Comparison of ENCODE assay signal across 7 cellular contexts in genomic region chr12:49288412-49288853, GRCh38. TPM values are rescaled to one million over a fixed set of nuclear protein-coding genes. Genes with fewer than 3 reads are reported as not detected.
A peak's percentile ranks its signal among the peaks of the same experiment; 100 is the strongest.
DNase-seq lines count a peak whose midpoint lies in the region; ATAC-seq, FAIRE-seq and TF ChIP-seq lines count a peak whose summit lies in the region.

No MANE protein-coding gene starts in this region.

- POLR2A ChIA-PET in HepG2 (lab: Yijun Ruan, JAX): interaction anchor here (1.2 to 1.4 kb wide), 2 partner anchors 23 to 34 kb away, joined by 3 to 4 read pairs; partner anchors contain the start of gene TROAP

- no peaks in the 10 kb centered on the region for H3K9me3 Mint-ChIP-seq in central memory CD8-positive, alpha-beta T cell

- H3K4me1 Mint-ChIP-seq in central memory CD8-positive, alpha-beta T cell: no peaks in the 10 kb centered on the region

- H3K9ac ChIP-seq in Loucy (ENCODE audit: low read depth, low read length, poor library complexity, severe bottlenecking) (no peak overlapping the region), HepG2 (ENCODE audit: insufficient read depth, low read depth, low read length) (no peak overlapping the region)

- H3K36me3 ChIP-seq in Loucy (ENCODE audit: insufficient read depth, low read length) (no peaks in the 10 kb centered on the region), HepG2 (replicated peaks in 1 of 2; ENCODE audit: control insufficient read depth in 1 of 2, insufficient read depth in 2 of 2, low read length in 2 of 2) (no peaks in the 10 kb centered on the region)

- FAIRE-seq in HepG2 (lab: Jason Lieb, UNC): peak; percentile 87

- TF ChIP-seq POLR2A in HepG2 (IDR thresholded peaks at IDR 0.05; ENCODE audit: insufficient read depth in 1 of 2, low read depth in 2 of 2, low read length in 2 of 2): no peak

- CTCF ChIA-PET in HepG2 (lab: Yijun Ruan, JAX; ENCODE audit: low intra/inter-chr PET ratio, low total read pairs): interaction anchor here (1.2 to 2.6 kb wide), 5 partner anchors 8 to 59 kb away, joined by 3 to 16 read pairs (median 4); partner anchors contain the start of gene C1QL4

- in situ Hi-C loops in HepG2 (cut with HindIII; ENCODE audit: extremely low pct_ligation_motif_present, low pct_unique_long_range_greater_than_20kb): loop anchor here (10.0 kb wide), 1 partner anchor 56 kb away; the partner anchor contains the start of gene DNAJC22

- WGBS in HepG2 (ENCODE audit: low lambda C conversion rate): 4% methylated on average over 11 of the region's 11 CpGs

- no peak overlapping the region for H3K4me3 Mint-ChIP-seq in central memory CD8-positive, alpha-beta T cell

- H3K9me2 ChIP-seq in Loucy (replicated peaks; ENCODE audit: low read depth, low read length): no peaks in the 10 kb centered on the region

- H4K20me1 ChIP-seq in Loucy (ENCODE audit: insufficient read depth, low read length, poor library complexity, severe bottlenecking) (no peaks in the 10 kb centered on the region), HepG2 (ENCODE audit: insufficient read depth, low read length) (no peaks in the 10 kb centered on the region)

- H3K79me2 ChIP-seq in Loucy (ENCODE audit: insufficient read depth, low read length) (no peaks in the 10 kb centered on the region), HepG2 (ENCODE audit: insufficient read depth, low read length) (no peaks in the 10 kb centered on the region)

- H3K27me3 ChIP-seq in Loucy (ENCODE audit: insufficient read depth, low read length, poor library complexity, severe bottlenecking): no peaks in the 10 kb centered on the region
- peaks cover 1 to 48% of the 10 kb centered on the region in 2 experiments for H3K27me3 ChIP-seq in HepG2 (ENCODE audit: control insufficient read depth in 1 of 2, insufficient read depth in 2 of 2, low read length in 2 of 2)

- H2AFZ ChIP-seq in Loucy (ENCODE audit: low read length) (no peak overlapping the region), HepG2 (ENCODE audit: low read length) (no peak overlapping the region)

- H3K4me3 ChIP-seq in Loucy (ENCODE audit: low read length, poor library complexity, severe bottlenecking) (no peak overlapping the region), HepG2 (replicated peaks in 1 of 3; ENCODE audit: insufficient read depth in 1 of 3, low read depth in 2 of 3, low read length in 3 of 3) (no peak overlapping the region)

- TF ChIP-seq CTCF in Loucy (conservative IDR thresholded peaks at IDR 0.05; ENCODE audit: low read length): peak; percentile 97
- peak; percentile 84 for TF ChIP-seq CTCF in HepG2 (CRISPR knock-in tag; IDR thresholded peaks at IDR 0.05)

- TF ChIP-seq RAD21 in HepG2 (CRISPR knock-in tag; IDR thresholded peaks at IDR 0.05): peak; percentile 55; the same call in 1 of the 2 replicates

- DNase-seq in GM04503 (ENCODE audit: low read depth) (peak; percentile 11), HepG2 (ENCODE audit: low spot score) (peak; percentile 34)
- DNase-seq in activated CD4-positive, alpha-beta T cell treated with anti-CD3 and anti-CD28 coated beads for 1 hour: peak; percentile 48
- DNase-seq in central memory CD8-positive, alpha-beta T cell (ENCODE audit: low spot score in 2 of 2): peak; percentile 62 to 69
- DNase-seq in stimulated activated CD8-positive, alpha-beta memory T cell treated with anti-CD3 and anti-CD28 coated beads, Interleukin-12 subunit alpha, Interleukin-12 subunit beta, amount 100 ng/mL, for 4 hours (ENCODE audit: low read depth): peak; percentile 36

- intact Hi-C loops in HepG2 (cut with micrococcal nuclease; ENCODE audit: unreplicated experiment): loop anchor here (2.0 kb wide), 2 partner anchors 54 to 226 kb away; no protein-coding TSS in a partner anchor

- TF ChIP-seq EP300 in HepG2 (IDR thresholded peaks at IDR 0.05; ENCODE audit: low read depth in 2 of 2, low read length in 2 of 2) (no peak), HepG2 (CRISPR knock-in tag; IDR thresholded peaks at IDR 0.05; ENCODE audit: borderline replicate concordance) (no peak)

- peaks cover 70% of the 10 kb centered on the region for H3K27me3 Mint-ChIP-seq in central memory CD8-positive, alpha-beta T cell

- BruUV-seq in HepG2 (replicated peaks; lab: Mats Ljungman, UMichigan): no TSS peak

- H3F3A ChIP-seq in Loucy (ENCODE audit: low read depth): no peaks in the 10 kb centered on the region

- H3K4me1 ChIP-seq in Loucy (ENCODE audit: insufficient read depth, low read length, poor library complexity, severe bottlenecking) (no peaks in the 10 kb centered on the region), HepG2 (ENCODE audit: insufficient read depth, low read length) (peaks cover 24% of the 10 kb centered on the region)

- H3K36me3 Mint-ChIP-seq in central memory CD8-positive, alpha-beta T cell (ENCODE audit: insufficient read depth): peaks cover 3% of the 10 kb centered on the region

- ATAC-seq in central memory CD8-positive, alpha-beta T cell (replicated peaks; ENCODE audit: extremely low read depth, poor library complexity, severe bottlenecking): no peak
- ATAC-seq in HepG2 (peak; percentile 25; the same call in 1 of the 3 replicates), GM19463 (IDR thresholded peaks at IDR 0.05; ENCODE audit: unreplicated experiment) (no peak)

- no peak overlapping the region for H3K27ac ChIP-seq in HepG2 (ENCODE audit: extremely low read length, insufficient read depth, low read length)

- H3K9me3 ChIP-seq in Loucy (ENCODE audit: insufficient read depth, low read depth, low read length) (no peaks in the 10 kb centered on the region), HepG2 (ENCODE audit: low read length) (no peaks in the 10 kb centered on the region)

- H3K4me2 ChIP-seq in Loucy (ENCODE audit: low read depth, low read length, poor library complexity, severe bottlenecking) (no peak overlapping the region), HepG2 (ENCODE audit: low read depth, low read length) (no peak overlapping the region)

- H3K27ac Mint-ChIP-seq in central memory CD8-positive, alpha-beta T cell (ENCODE audit: low read depth): no peak overlapping the region

RNA-seq across cellular contexts. Expression of gene PRPH, which starts 6.5 kb away (rescaled TPM):
- not detected in 2 replicates for total RNA-seq in HepG2 (2016; rRNA removed; fragmentation: Illumina TruSeq; extraction: Trizol)
- total RNA-seq in HepG2 (2016; cell fraction: cytosol; rRNA removed; fragmentation: Illumina TruSeq; extraction: Trizol; ENCODE audit: low read depth): not detected in 2 replicates
- total RNA-seq in HepG2 (2016; cell fraction: insoluble cytoplasmic fraction; rRNA removed; fragmentation: Illumina TruSeq; extraction: Trizol): not detected in 2 replicates
- not detected in 2 replicates for total RNA-seq in HepG2 (2016; cell fraction: membrane; rRNA removed; fragmentation: Illumina TruSeq; extraction: Trizol)
- total RNA-seq in HepG2 (2016; cell fraction: nucleus; rRNA removed; fragmentation: Illumina TruSeq; extraction: Trizol): not detected in 2 replicates
- 0.12 and 0.51 TPM in 2 replicates for polyA plus RNA-seq in HepG2 (2011; rRNA removed)
- polyA plus RNA-seq in HepG2 (2011; cell fraction: cytosol; rRNA removed): 0.44 and 0.54 TPM in 2 replicates
- polyA plus RNA-seq in HepG2 (2011; cell fraction: nucleus; rRNA removed): 0.16 and 0.35 TPM in 2 replicates
- polyA plus RNA-seq in HepG2 (2012): 0.36 TPM in 1 of 2 replicates, not detected in the other
- polyA plus RNA-seq in HepG2 (2016; cell fraction: cytosol; fragmentation: Illumina TruSeq; extraction: Trizol; ENCODE audit: low read depth): not detected in 2 replicates
- not detected in 2 replicates for polyA plus RNA-seq in HepG2 (2016; cell fraction: insoluble cytoplasmic fraction; fragmentation: Illumina TruSeq; extraction: Trizol; ENCODE audit: low read depth)
- polyA plus RNA-seq in HepG2 (2016; cell fraction: membrane; fragmentation: Illumina TruSeq; extraction: Trizol; ENCODE audit: low read depth): 0.17 TPM in 1 of 2 replicates, not detected in the other
- polyA plus RNA-seq in HepG2 (2016; cell fraction: nucleus; fragmentation: Illumina TruSeq; extraction: Trizol; ENCODE audit: insufficient read depth, low read depth): not detected in 2 replicates
- 0.08 and 0.51 TPM in 2 replicates for polyA minus RNA-seq in HepG2 (2011; rRNA and poly(A)+ RNA removed; ENCODE audit: low replicate concordance)
- polyA minus RNA-seq in HepG2 (2011; cell fraction: cytosol; rRNA and poly(A)+ RNA removed): not detected in 2 replicates
- polyA minus RNA-seq in HepG2 (2011; cell fraction: nucleus; rRNA and poly(A)+ RNA removed): not detected in 2 replicates

RNA-seq across cellular contexts. Expression of gene TUBA1C, which starts 23.6 kb away (rescaled TPM):
- 693 and 807 TPM in 2 replicates for total RNA-seq in HepG2 (2016; rRNA removed; fragmentation: Illumina TruSeq; extraction: Trizol)
- 65.5 and 78.7 TPM in 2 replicates for total RNA-seq in HepG2 (2016; cell fraction: cytosol; rRNA removed; fragmentation: Illumina TruSeq; extraction: Trizol; ENCODE audit: low read depth)
- 710 and 734 TPM in 2 replicates for total RNA-seq in HepG2 (2016; cell fraction: insoluble cytoplasmic fraction; rRNA removed; fragmentation: Illumina TruSeq; extraction: Trizol)
- total RNA-seq in HepG2 (2016; cell fraction: membrane; rRNA removed; fragmentation: Illumina TruSeq; extraction: Trizol): 176 and 201 TPM in 2 replicates
- total RNA-seq in HepG2 (2016; cell fraction: nucleus; rRNA removed; fragmentation: Illumina TruSeq; extraction: Trizol): 210 and 226 TPM in 2 replicates
- 924 and 1,075 TPM in 2 replicates for polyA plus RNA-seq in HepG2 (2011; rRNA removed)
- polyA plus RNA-seq in HepG2 (2011; cell fraction: cytosol; rRNA removed): 1,098 and 1,321 TPM in 2 replicates
- polyA plus RNA-seq in HepG2 (2011; cell fraction: nucleus; rRNA removed): 307 and 395 TPM in 2 replicates
- 285 and 347 TPM in 2 replicates for polyA plus RNA-seq in HepG2 (2012)
- polyA plus RNA-seq in HepG2 (2016; cell fraction: cytosol; fragmentation: Illumina TruSeq; extraction: Trizol; ENCODE audit: low read depth): 102 and 118 TPM in 2 replicates
- 1,000 and 1,082 TPM in 2 replicates for polyA plus RNA-seq in HepG2 (2016; cell fraction: insoluble cytoplasmic fraction; fragmentation: Illumina TruSeq; extraction: Trizol; ENCODE audit: low read depth)
- 180 and 223 TPM in 2 replicates for polyA plus RNA-seq in HepG2 (2016; cell fraction: membrane; fragmentation: Illumina TruSeq; extraction: Trizol; ENCODE audit: low read depth)
- polyA plus RNA-seq in HepG2 (2016; cell fraction: nucleus; fragmentation: Illumina TruSeq; extraction: Trizol; ENCODE audit: insufficient read depth, low read depth): 338 and 346 TPM in 2 replicates
- 2,204 and 5,291 TPM in 2 replicates for polyA minus RNA-seq in HepG2 (2011; rRNA and poly(A)+ RNA removed; ENCODE audit: low replicate concordance)
- 286 and 294 TPM in 2 replicates for polyA minus RNA-seq in HepG2 (2011; cell fraction: cytosol; rRNA and poly(A)+ RNA removed)
- polyA minus RNA-seq in HepG2 (2011; cell fraction: nucleus; rRNA and poly(A)+ RNA removed): 113 and 150 TPM in 2 replicates

RNA-seq across cellular contexts. Expression of gene TROAP, which starts 34.6 kb away (rescaled TPM):
- 27.0 and 30.9 TPM in 2 replicates for total RNA-seq in HepG2 (2016; rRNA removed; fragmentation: Illumina TruSeq; extraction: Trizol)
- total RNA-seq in HepG2 (2016; cell fraction: cytosol; rRNA removed; fragmentation: Illumina TruSeq; extraction: Trizol; ENCODE audit: low read depth): 39.0 and 40.8 TPM in 2 replicates
- total RNA-seq in HepG2 (2016; cell fraction: insoluble cytoplasmic fraction; rRNA removed; fragmentation: Illumina TruSeq; extraction: Trizol): 23.8 and 32.4 TPM in 2 replicates
- total RNA-seq in HepG2 (2016; cell fraction: membrane; rRNA removed; fragmentation: Illumina TruSeq; extraction: Trizol): 29.7 and 31.6 TPM in 2 replicates
- total RNA-seq in HepG2 (2016; cell fraction: nucleus; rRNA removed; fragmentation: Illumina TruSeq; extraction: Trizol): 29.6 and 32.8 TPM in 2 replicates
- 14.8 and 22.5 TPM in 2 replicates for polyA plus RNA-seq in HepG2 (2011; rRNA removed)
- polyA plus RNA-seq in HepG2 (2011; cell fraction: cytosol; rRNA removed): 5.9 and 12.4 TPM in 2 replicates
- polyA plus RNA-seq in HepG2 (2011; cell fraction: nucleus; rRNA removed): 41.8 and 61.6 TPM in 2 replicates
- 10.3 and 16.7 TPM in 2 replicates for polyA plus RNA-seq in HepG2 (2012)
- 31.5 and 36.5 TPM in 2 replicates for polyA plus RNA-seq in HepG2 (2016; cell fraction: cytosol; fragmentation: Illumina TruSeq; extraction: Trizol; ENCODE audit: low read depth)
- polyA plus RNA-seq in HepG2 (2016; cell fraction: insoluble cytoplasmic fraction; fragmentation: Illumina TruSeq; extraction: Trizol; ENCODE audit: low read depth): 34.0 and 36.9 TPM in 2 replicates
- polyA plus RNA-seq in HepG2 (2016; cell fraction: membrane; fragmentation: Illumina TruSeq; extraction: Trizol; ENCODE audit: low read depth): 22.9 and 31.7 TPM in 2 replicates
- polyA plus RNA-seq in HepG2 (2016; cell fraction: nucleus; fragmentation: Illumina TruSeq; extraction: Trizol; ENCODE audit: insufficient read depth, low read depth): 91.9 and 95.0 TPM in 2 replicates
- 20.0 and 123 TPM in 2 replicates for polyA minus RNA-seq in HepG2 (2011; rRNA and poly(A)+ RNA removed; ENCODE audit: low replicate concordance)
- 6.9 and 7.2 TPM in 2 replicates for polyA minus RNA-seq in HepG2 (2011; cell fraction: cytosol; rRNA and poly(A)+ RNA removed)
- 28.0 and 47.6 TPM in 2 replicates for polyA minus RNA-seq in HepG2 (2011; cell fraction: nucleus; rRNA and poly(A)+ RNA removed)

RNA-seq across cellular contexts. Expression of gene C1QL4, which starts 48.6 kb away (rescaled TPM):
- not detected in 2 replicates for total RNA-seq in HepG2 (2016; rRNA removed; fragmentation: Illumina TruSeq; extraction: Trizol)
- total RNA-seq in HepG2 (2016; cell fraction: cytosol; rRNA removed; fragmentation: Illumina TruSeq; extraction: Trizol; ENCODE audit: low read depth): not detected in 2 replicates
- not detected in 2 replicates for total RNA-seq in HepG2 (2016; cell fraction: insoluble cytoplasmic fraction; rRNA removed; fragmentation: Illumina TruSeq; extraction: Trizol)
- not detected in 2 replicates for total RNA-seq in HepG2 (2016; cell fraction: membrane; rRNA removed; fragmentation: Illumina TruSeq; extraction: Trizol)
- not detected in 2 replicates for total RNA-seq in HepG2 (2016; cell fraction: nucleus; rRNA removed; fragmentation: Illumina TruSeq; extraction: Trizol)
- 0.03 TPM in 2 replicates for polyA plus RNA-seq in HepG2 (2011; rRNA removed)
- polyA plus RNA-seq in HepG2 (2011; cell fraction: cytosol; rRNA removed): 0.06 and 0.08 TPM in 2 replicates
- 0.07 TPM in 1 of 2 replicates, not detected in the other for polyA plus RNA-seq in HepG2 (2011; cell fraction: nucleus; rRNA removed)
- 0.07 and 0.12 TPM in 2 replicates for polyA plus RNA-seq in HepG2 (2012)
- polyA plus RNA-seq in HepG2 (2016; cell fraction: cytosol; fragmentation: Illumina TruSeq; extraction: Trizol; ENCODE audit: low read depth): not detected in 2 replicates
- not detected in 2 replicates for polyA plus RNA-seq in HepG2 (2016; cell fraction: insoluble cytoplasmic fraction; fragmentation: Illumina TruSeq; extraction: Trizol; ENCODE audit: low read depth)
- polyA plus RNA-seq in HepG2 (2016; cell fraction: membrane; fragmentation: Illumina TruSeq; extraction: Trizol; ENCODE audit: low read depth): not detected in 2 replicates
- not detected in 2 replicates for polyA plus RNA-seq in HepG2 (2016; cell fraction: nucleus; fragmentation: Illumina TruSeq; extraction: Trizol; ENCODE audit: insufficient read depth, low read depth)
- polyA minus RNA-seq in HepG2 (2011; rRNA and poly(A)+ RNA removed; ENCODE audit: low replicate concordance): 0.09 TPM in 1 of 2 replicates, not detected in the other
- polyA minus RNA-seq in HepG2 (2011; cell fraction: cytosol; rRNA and poly(A)+ RNA removed): not detected in 2 replicates
- polyA minus RNA-seq in HepG2 (2011; cell fraction: nucleus; rRNA and poly(A)+ RNA removed): not detected in 2 replicates

RNA-seq across cellular contexts. Expression of gene DNAJC22, which starts 58.3 kb away (rescaled TPM):
- 23.0 and 31.7 TPM in 2 replicates for total RNA-seq in HepG2 (2016; rRNA removed; fragmentation: Illumina TruSeq; extraction: Trizol)
- 8.6 and 10.6 TPM in 2 replicates for total RNA-seq in HepG2 (2016; cell fraction: cytosol; rRNA removed; fragmentation: Illumina TruSeq; extraction: Trizol; ENCODE audit: low read depth)
- 28.2 and 31.3 TPM in 2 replicates for total RNA-seq in HepG2 (2016; cell fraction: insoluble cytoplasmic fraction; rRNA removed; fragmentation: Illumina TruSeq; extraction: Trizol)
- 31.0 and 32.2 TPM in 2 replicates for total RNA-seq in HepG2 (2016; cell fraction: membrane; rRNA removed; fragmentation: Illumina TruSeq; extraction: Trizol)
- total RNA-seq in HepG2 (2016; cell fraction: nucleus; rRNA removed; fragmentation: Illumina TruSeq; extraction: Trizol): 18.7 and 28.7 TPM in 2 replicates
- polyA plus RNA-seq in HepG2 (2011; rRNA removed): 25.2 and 25.3 TPM in 2 replicates
- 21.8 and 23.4 TPM in 2 replicates for polyA plus RNA-seq in HepG2 (2011; cell fraction: cytosol; rRNA removed)
- polyA plus RNA-seq in HepG2 (2011; cell fraction: nucleus; rRNA removed): 17.7 and 19.2 TPM in 2 replicates
- polyA plus RNA-seq in HepG2 (2012): 12.3 and 19.2 TPM in 2 replicates
- polyA plus RNA-seq in HepG2 (2016; cell fraction: cytosol; fragmentation: Illumina TruSeq; extraction: Trizol; ENCODE audit: low read depth): 8.0 and 8.6 TPM in 2 replicates
- polyA plus RNA-seq in HepG2 (2016; cell fraction: insoluble cytoplasmic fraction; fragmentation: Illumina TruSeq; extraction: Trizol; ENCODE audit: low read depth): 23.5 TPM in 2 replicates
- polyA plus RNA-seq in HepG2 (2016; cell fraction: membrane; fragmentation: Illumina TruSeq; extraction: Trizol; ENCODE audit: low read depth): 19.8 and 20.5 TPM in 2 replicates
- 33.4 and 37.4 TPM in 2 replicates for polyA plus RNA-seq in HepG2 (2016; cell fraction: nucleus; fragmentation: Illumina TruSeq; extraction: Trizol; ENCODE audit: insufficient read depth, low read depth)
- polyA minus RNA-seq in HepG2 (2011; rRNA and poly(A)+ RNA removed; ENCODE audit: low replicate concordance): 5.2 and 42.6 TPM in 2 replicates
- polyA minus RNA-seq in HepG2 (2011; cell fraction: cytosol; rRNA and poly(A)+ RNA removed): 11.0 and 11.7 TPM in 2 replicates
- 13.9 and 17.5 TPM in 2 replicates for polyA minus RNA-seq in HepG2 (2011; cell fraction: nucleus; rRNA and poly(A)+ RNA removed)

Comparison
In these comparisons a context has a peak if more than half of its experiments do, and no peak if none do; other contexts are left out.
1. DNase-seq: peak in every context shown above with its lines; median percentile 66 in central memory CD8-positive, alpha-beta T cell; 48 in activated CD4-positive, alpha-beta T cell treated with anti-CD3 and anti-CD28 coated beads for 1 hour; 36 in stimulated activated CD8-positive, alpha-beta memory T cell treated with anti-CD3 and anti-CD28 coated beads, Interleukin-12 subunit alpha, Interleukin-12 subunit beta, amount 100 ng/mL, for 4 hours; 34 in HepG2; 11 in GM04503.